In genomic region chr10:114437456-114438292, GRCh38 we compare ENCODE assay signal across 8 cellular contexts. TPM values are rescaled to one million over a fixed set of nuclear protein-coding genes. Genes with fewer than 3 reads are reported as not detected.
A peak's percentile ranks its signal among the peaks of the same experiment; 100 is the strongest.
DNase-seq lines count a peak whose midpoint lies in the region; ATAC-seq, FAIRE-seq and TF ChIP-seq lines count a peak whose summit lies in the region.

No MANE protein-coding gene starts in this region.

- no peak overlapping the region for H3K4me3 ChIP-seq in lower leg skin (ENCODE audit: low read depth, poor library complexity, severe bottlenecking)

- intact Hi-C loops in lower leg skin (cut with DNase I; ENCODE audit: low total_unique reads): no loop called here

- TF ChIP-seq CTCF in GM13977 (IDR thresholded peaks at IDR 0.05; ENCODE audit: extremely low read depth, insufficient read depth, missing control alignments) (peak; percentile 47), lower leg skin (IDR thresholded peaks at IDR 0.05) (no peak)

- DNase-seq in GM13977 (ENCODE audit: low spot score): peak; percentile 25
- peak; percentile 9 for DNase-seq in SW480 (ENCODE audit: low spot score)
- peak; percentile 58 for DNase-seq in iPS-NIHi7 (ENCODE audit: extremely low spot score)
- DNase-seq in lower leg skin (ENCODE audit: low spot score in 2 of 2): no peak
- no peak for DNase-seq in hippocampal formation (lab: John Stamatoyannopoulos, UW)
- no peak for DNase-seq in stimulated activated CD4-positive, alpha-beta T cell treated with anti-CD3 and anti-CD28 coated beads, Interleukin-12 subunit alpha, Interleukin-12 subunit beta, amount 100 ng/mL, for 4 hours

- 83 to 86% methylated on average over 9 of the region's 9 CpGs for WGBS in lower leg skin, 2 donors

- ATAC-seq in HG03139 (IDR thresholded peaks at IDR 0.05; ENCODE audit: unreplicated experiment): no peak

- TF ChIP-seq POLR2A in lower leg skin (IDR thresholded peaks at IDR 0.05): no peak

- in situ Hi-C loops in GM13977 (cut with MboI; ENCODE audit: low pct_unique_long_range_greater_than_20kb, low sequenced_read_pairs, unreplicated experiment): no loop called here

- FAIRE-seq in A204.1 (lab: Jason Lieb, UNC): peak; percentile 65

RNA-seq across cellular contexts. Expression of gene AFAP1L2, which starts 33.4 kb away (rescaled TPM):
- total RNA-seq in lower leg skin: 10 to 100 TPM; 10.9 to 19.4 (median 14.3) TPM

Comparison
In these comparisons a context has a peak if more than half of its experiments do, and no peak if none do; other contexts are left out.
1. DNase-seq: peak in GM13977 (single experiment), SW480 (single experiment) and iPS-NIHi7 (single experiment); none in lower leg skin (0 of 2), hippocampal formation (0 of 2) and stimulated activated CD4-positive, alpha-beta T cell treated with anti-CD3 and anti-CD28 coated beads, Interleukin-12 subunit alpha, Interleukin-12 subunit beta, amount 100 ng/mL, for 4 hours (single experiment).